11 cellular contexts compared by ENCODE assay signal in the genomic region with DNA sequence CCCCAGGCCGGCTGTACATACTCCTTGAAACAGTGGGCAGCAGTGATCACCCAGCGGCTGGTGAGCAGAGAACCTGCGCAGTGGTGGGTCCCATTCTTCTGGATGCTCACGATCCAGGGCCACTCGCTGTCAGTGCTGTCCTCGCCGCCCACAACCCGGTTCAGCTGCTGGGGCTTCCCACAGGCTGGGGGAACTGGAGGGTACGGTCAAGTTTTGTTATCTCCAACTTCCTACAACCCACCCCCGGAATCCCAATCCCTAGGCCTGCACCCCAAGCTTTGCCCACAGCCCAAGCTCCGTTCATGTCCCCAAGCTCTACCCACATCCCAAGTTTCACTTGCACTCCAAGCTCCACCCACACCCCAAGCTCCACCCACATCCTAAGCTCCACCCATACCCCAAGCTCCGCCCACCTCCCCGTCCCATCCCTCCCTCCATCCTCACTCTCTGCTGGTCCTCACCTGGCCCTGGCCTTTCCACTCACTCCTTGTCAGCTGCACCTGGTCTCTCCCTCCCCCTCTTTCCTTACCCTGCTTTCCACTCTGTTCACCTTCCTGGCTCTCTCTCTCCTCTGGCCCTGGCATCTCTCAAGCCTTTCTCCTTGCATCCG. TPM values are rescaled to one million over a fixed set of nuclear protein-coding genes. Genes with fewer than 3 reads are reported as not detected.
DNase-seq lines count a peak whose midpoint lies in the region; ATAC-seq lines count a peak whose summit lies in the region.
"Had no signal": no experiment of that assay in that cellular context is flagged by ENCODE, and none has a peak within 500 bp of the region (broad histone marks: within the 10 kb centered on the region; RNA-seq: fewer than 3 reads in every experiment).

No MANE protein-coding gene starts in this region.

- H3K4me1 Mint-ChIP-seq in activated CD4-positive, alpha-beta T cell treated with anti-CD3 and anti-CD28 coated beads, Interleukin-2, amount 10 ng/mL, durations not matched to agents 24 days and 14 days, result peaks cover 3% of the 10 kb centered on the region
- peaks cover 5% of the 10 kb centered on the region for H3K4me1 Mint-ChIP-seq in activated naive CD4-positive, alpha-beta T cell treated with anti-CD3 and anti-CD28 coated beads, Interleukin-2, amount 10 ng/mL, durations not matched to agents 7 days and 5 days

- peaks cover 3% of the 10 kb centered on the region for H3K36me3 Mint-ChIP-seq in activated CD4-positive, alpha-beta T cell treated with anti-CD3 and anti-CD28 coated beads, Interleukin-2, amount 10 ng/mL, durations not matched to agents 24 days and 14 days (ENCODE audit: low read depth)
- peaks cover 4% of the 10 kb centered on the region for H3K36me3 Mint-ChIP-seq in activated naive CD4-positive, alpha-beta T cell treated with anti-CD3 and anti-CD28 coated beads, Interleukin-2, amount 10 ng/mL, durations not matched to agents 7 days and 5 days

- H3K9me3 Mint-ChIP-seq in activated CD4-positive, alpha-beta T cell treated with anti-CD3 and anti-CD28 coated beads, Interleukin-2, amount 10 ng/mL, durations not matched to agents 24 days and 14 days, result peaks cover 11% of the 10 kb centered on the region
- peaks cover 20% of the 10 kb centered on the region for H3K9me3 Mint-ChIP-seq in activated naive CD4-positive, alpha-beta T cell treated with anti-CD3 and anti-CD28 coated beads, Interleukin-2, amount 10 ng/mL, durations not matched to agents 7 days and 5 days

- CTCF ChIA-PET in activated naive CD4-positive, alpha-beta T cell treated with anti-CD3 and anti-CD28 coated beads, Interleukin-2, amount 10 ng/mL, durations not matched to agents 7 days and 5 days (lab: Charles Lee), result interaction anchor here (1.1 kb wide), 1 partner anchor 17 kb away, joined by 3 read pairs; no protein-coding TSS in a partner anchor

- H3K4me3 Mint-ChIP-seq in activated CD4-positive, alpha-beta T cell treated with anti-CD3 and anti-CD28 coated beads, Interleukin-2, amount 10 ng/mL, durations not matched to agents 24 days and 14 days, result no peak overlapping the region
- H3K4me3 Mint-ChIP-seq in activated naive CD4-positive, alpha-beta T cell treated with anti-CD3 and anti-CD28 coated beads, Interleukin-2, amount 10 ng/mL, durations not matched to agents 7 days and 5 days, result no peak overlapping the region

- H3K27ac Mint-ChIP-seq in activated CD4-positive, alpha-beta T cell treated with anti-CD3 and anti-CD28 coated beads, Interleukin-2, amount 10 ng/mL, durations not matched to agents 24 days and 14 days, result no peak overlapping the region
- H3K27ac Mint-ChIP-seq in activated naive CD4-positive, alpha-beta T cell treated with anti-CD3 and anti-CD28 coated beads, Interleukin-2, amount 10 ng/mL, durations not matched to agents 7 days and 5 days, result peak overlapping the region; percentile 70

- peak; percentile 75 for DNase-seq in activated CD4-positive, alpha-beta T cell treated with anti-CD3 and anti-CD28 coated beads, Interleukin-2, amount 10 ng/mL, durations not matched to agents 24 days and 14 days
- DNase-seq in activated CD4-positive, alpha-beta T cell treated with anti-CD3 and anti-CD28 coated beads, Interleukin-2, amount 50 U/mL, for 4 hours, result no peak
- peak; percentile 7 for DNase-seq in HCEC 1CT
- peak; percentile 38 for DNase-seq in activated naive CD4-positive, alpha-beta T cell treated with anti-CD3 and anti-CD28 coated beads, Interleukin-2, amount 10 ng/mL, durations not matched to agents 7 days and 5 days
- DNase-seq in posterior vena cava (ENCODE audit: low spot score), result peak; percentile 55
- DNase-seq in cerebellar cortex (ENCODE audit: low spot score), result no peak
- DNase-seq: midbrain had no signal

- intact Hi-C loops in activated CD4-positive, alpha-beta T cell treated with anti-CD3 and anti-CD28 coated beads, Interleukin-2, amount 10 ng/mL, durations not matched to agents 24 days and 14 days (cut with micrococcal nuclease), result no loop called here
- intact Hi-C loops in posterior vena cava (cut with DNase I), result loop anchor here (10.0 kb wide), 2 partner anchors 131 to 151 kb away; a partner anchor contains a TSS

- peaks cover 6% of the 10 kb centered on the region for H3K27me3 Mint-ChIP-seq in activated CD4-positive, alpha-beta T cell treated with anti-CD3 and anti-CD28 coated beads, Interleukin-2, amount 10 ng/mL, durations not matched to agents 24 days and 14 days
- H3K27me3 Mint-ChIP-seq in activated naive CD4-positive, alpha-beta T cell treated with anti-CD3 and anti-CD28 coated beads, Interleukin-2, amount 10 ng/mL, durations not matched to agents 7 days and 5 days, result peaks cover 68% of the 10 kb centered on the region

- no peak for ATAC-seq in HG03460 (IDR thresholded peaks at IDR 0.05; ENCODE audit: unreplicated experiment)
- ATAC-seq in HG02763 (IDR thresholded peaks at IDR 0.05; ENCODE audit: unreplicated experiment), result no peak

RNA-seq across cellular contexts. Expression of a gene that starts 1.8 kb away (rescaled TPM):
- total RNA-seq in activated CD4-positive, alpha-beta T cell treated with anti-CD3 and anti-CD28 coated beads, Interleukin-2, amount 10 ng/mL, durations not matched to agents 24 days and 14 days, result not detected in 2 replicates
- total RNA-seq in posterior vena cava, result not detected
- total RNA-seq: cardiac muscle cell, frontal cortex had no signal

RNA-seq across cellular contexts. Expression of a gene that starts 26.1 kb away (rescaled TPM):
- total RNA-seq in activated CD4-positive, alpha-beta T cell treated with anti-CD3 and anti-CD28 coated beads, Interleukin-2, amount 10 ng/mL, durations not matched to agents 24 days and 14 days, result 9.3 and 11.0 TPM in 2 replicates
- total RNA-seq in posterior vena cava, result not detected
- total RNA-seq: cardiac muscle cell, frontal cortex had no signal

RNA-seq across cellular contexts. Expression of a gene that starts 26.8 kb away (rescaled TPM):
- total RNA-seq in activated CD4-positive, alpha-beta T cell treated with anti-CD3 and anti-CD28 coated beads, Interleukin-2, amount 10 ng/mL, durations not matched to agents 24 days and 14 days, result 21.2 and 22.2 TPM in 2 replicates
- 10 to 100 TPM; 16.0 to 17.6 TPM for total RNA-seq in posterior vena cava

RNA-seq across cellular contexts. Expression of a gene that starts 39.1 kb away (rescaled TPM):
- 10.2 and 11.8 TPM in 2 replicates for total RNA-seq in activated CD4-positive, alpha-beta T cell treated with anti-CD3 and anti-CD28 coated beads, Interleukin-2, amount 10 ng/mL, durations not matched to agents 24 days and 14 days
- not detected for total RNA-seq in posterior vena cava
- total RNA-seq: cardiac muscle cell, frontal cortex had no signal

RNA-seq across cellular contexts. Expression of a gene that starts 55.6 kb away (rescaled TPM):
- total RNA-seq in activated CD4-positive, alpha-beta T cell treated with anti-CD3 and anti-CD28 coated beads, Interleukin-2, amount 10 ng/mL, durations not matched to agents 24 days and 14 days, result 63.9 and 64.5 TPM in 2 replicates
- 10 to 100 TPM; 31.0 to 37.7 TPM for total RNA-seq in posterior vena cava

Comparison
In these comparisons a context has a peak if more than half of its experiments do, and no peak if none do; other contexts are left out.
1. DNase-seq: peak in activated CD4-positive, alpha-beta T cell treated with anti-CD3 and anti-CD28 coated beads, Interleukin-2, amount 10 ng/mL, durations not matched to agents 24 days and 14 days (single experiment), HCEC 1CT (single experiment), activated naive CD4-positive, alpha-beta T cell treated with anti-CD3 and anti-CD28 coated beads, Interleukin-2, amount 10 ng/mL, durations not matched to agents 7 days and 5 days (single experiment) and posterior vena cava (single experiment); none in activated CD4-positive, alpha-beta T cell treated with anti-CD3 and anti-CD28 coated beads, Interleukin-2, amount 50 U/mL, for 4 hours (0 of 2) and cerebellar cortex (single experiment).